Comparison of ENCODE assay signal across 14 cellular contexts in the genomic region with DNA sequence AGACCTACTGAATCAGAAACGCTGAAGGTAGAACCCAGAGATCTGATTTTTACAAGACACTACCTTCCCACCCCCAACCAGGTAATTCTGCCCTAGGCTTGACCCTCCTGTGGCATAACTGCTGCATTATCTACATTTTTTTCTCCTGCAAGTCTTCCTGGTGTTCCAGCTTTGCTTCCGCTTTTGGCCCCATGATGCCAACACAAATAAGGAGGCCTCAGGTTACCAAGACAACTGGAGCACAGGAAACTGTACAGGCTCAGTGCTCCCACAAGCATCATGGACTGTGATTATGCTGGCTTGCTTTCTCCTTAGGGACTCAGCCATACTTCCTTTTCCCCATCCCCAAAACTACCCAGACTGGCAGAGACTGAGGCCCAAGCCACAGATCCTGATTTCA. TPM values are rescaled to one million over a fixed set of nuclear protein-coding genes. Genes with fewer than 3 reads are reported as not detected.
DNase-seq lines count a peak whose midpoint lies in the region; ATAC-seq and TF ChIP-seq lines count a peak whose summit lies in the region.
"Had no signal": no experiment of that assay in that cellular context is flagged by ENCODE, and none has a peak within 500 bp of the region (broad histone marks: within the 10 kb centered on the region; RNA-seq: fewer than 3 reads in every experiment).

No MANE protein-coding gene starts in this region.

- POLR2A ChIA-PET in PC-3 (lab: Charles Lee; ENCODE audit: unreplicated experiment), result no interaction called here

- no peaks in the 10 kb centered on the region for H3K9me2 ChIP-seq in PC-3 (replicated peaks; ENCODE audit: low read length)

- no peak for ATAC-seq in PC-3

- H3K9me3 ChIP-seq in PC-3 (ENCODE audit: low read length), result no peaks in the 10 kb centered on the region
- H3K9me3 ChIP-seq: neutrophil had no signal

- H3K27ac ChIP-seq in PC-3 (ENCODE audit: low read length), result no peak overlapping the region
- H3K27ac ChIP-seq: 22Rv1, HL-60, neutrophil had no signal

- no peak overlapping the region for H3K9ac ChIP-seq in PC-3 (ENCODE audit: low read length)

- no TSS peak for BruUV-seq in PC-3 (replicated peaks; lab: Mats Ljungman, UMichigan)

- H3K36me3 ChIP-seq in PC-3 (ENCODE audit: low read depth, low read length), result no peaks in the 10 kb centered on the region
- H3K36me3 ChIP-seq: neutrophil had no signal

- CTCF ChIA-PET in PC-3 (lab: Charles Lee), result interaction anchor here (0.6 kb wide), 1 partner anchor 10 kb away, joined by 7 read pairs; no protein-coding TSS in a partner anchor

- H2AFZ ChIP-seq in PC-3 (ENCODE audit: low read length), result no peak overlapping the region

- H3K4me2 ChIP-seq in PC-3 (ENCODE audit: low read length), result no peak overlapping the region

- H3F3A ChIP-seq in PC-3 (ENCODE audit: low read length, unreplicated experiment), result no peaks in the 10 kb centered on the region

- no peaks in the 10 kb centered on the region for H4K20me1 ChIP-seq in PC-3 (ENCODE audit: low read length)

- H3K79me2 ChIP-seq in PC-3 (ENCODE audit: low read length), result peaks cover 20% of the 10 kb centered on the region

- no peaks in the 10 kb centered on the region for H3K27me3 ChIP-seq in PC-3 (ENCODE audit: low read length)
- H3K27me3 ChIP-seq: neutrophil had no signal

- intact Hi-C loops in PC-3 (cut with micrococcal nuclease), result no loop called here

- peak; percentile 59 for DNase-seq in DMS153 (lab: John Stamatoyannopoulos, UW)
- DNase-seq in DMS153 treated with DMSO at 0.1 percent for 48 hours (lab: John Stamatoyannopoulos, UW; ENCODE audit: unreplicated experiment), result no peak
- peak; percentile 36 for DNase-seq in PC-3
- peak; percentile 45 for DNase-seq in fibroblast of gingiva (ENCODE audit: low read depth)
- DNase-seq in retinal pigment epithelial cell (ENCODE audit: low read depth), result peak; percentile 52
- DNase-seq in activated CD8-positive, alpha-beta memory T cell treated with anti-CD3 and anti-CD28 coated beads, Interleukin-2, amount 50 U/mL, for 4 hours, result no peak
- DNase-seq in cerebellum (ENCODE audit: low spot score), result no peak
- DNase-seq in activated naive CD4-positive, alpha-beta T cell treated with Interleukin-2 at 50 U/mL for 16 hours, result no peak
- DNase-seq: activated CD8-positive, alpha-beta memory T cell treated with anti-CD3 and anti-CD28 coated beads, Interleukin-2, amount 50 U/mL, for 48 hours; stimulated activated CD4-positive, alpha-beta T cell treated with anti-CD3 and anti-CD28 coated beads, Interleukin-1b, Interleukin-23, amount 100 ng/mL, for 48 hours; stimulated activated naive CD4-positive, alpha-beta T cell had no signal

- peaks cover 26% of the 10 kb centered on the region for H3K4me1 ChIP-seq in PC-3 (ENCODE audit: insufficient read depth, low read length)

- H3K4me3 ChIP-seq in PC-3 (ENCODE audit: low read length), result no peak overlapping the region
- H3K4me3 ChIP-seq in retinal pigment epithelial cell (ENCODE audit: low read length), result no peak overlapping the region

- TF ChIP-seq CTCF in PC-3 (conservative IDR thresholded peaks at IDR 0.05; ENCODE audit: low read depth, low read length) (no peak), retinal pigment epithelial cell (conservative IDR thresholded peaks at IDR 0.05; ENCODE audit: low read depth, low read length) (no peak)

RNA-seq across cellular contexts. Expression of gene MSMP, which starts 6.6 kb away (rescaled TPM):
- total RNA-seq in PC-3 (2014; rRNA removed) (145 and 149 TPM in 2 replicates), cerebellum (not detected)

RNA-seq across cellular contexts. Expression of gene RGP1, which starts 11.6 kb away (rescaled TPM):
- total RNA-seq in PC-3 (2014; rRNA removed) (13.8 and 14.3 TPM in 2 replicates), cerebellum (16.4 TPM)

RNA-seq across cellular contexts. Expression of gene GBA2, which starts 11.6 kb away (rescaled TPM):
- total RNA-seq in PC-3 (2014; rRNA removed) (60.9 and 81.7 TPM in 2 replicates), cerebellum (56.0 TPM)

RNA-seq across cellular contexts. Expression of gene CREB3, which starts 28.2 kb away (rescaled TPM):
- total RNA-seq in PC-3 (2014; rRNA removed) (34.8 and 47.1 TPM in 2 replicates), cerebellum (23.5 TPM)

RNA-seq across cellular contexts. Expression of gene TLN1, which starts 28.7 kb away (rescaled TPM):
- total RNA-seq in PC-3 (2014; rRNA removed), result 118 and 153 TPM in 2 replicates
- 29.4 TPM for total RNA-seq in cerebellum

Comparison
In these comparisons a context has a peak if more than half of its experiments do, and no peak if none do; other contexts are left out.
1. DNase-seq: peak in DMS153 (single experiment), PC-3 (single experiment), fibroblast of gingiva (single experiment) and retinal pigment epithelial cell (single experiment); none in DMS153 treated with DMSO at 0.1 percent for 48 hours (single experiment), activated CD8-positive, alpha-beta memory T cell treated with anti-CD3 and anti-CD28 coated beads, Interleukin-2, amount 50 U/mL, for 4 hours (single experiment), cerebellum (single experiment) and activated naive CD4-positive, alpha-beta T cell treated with Interleukin-2 at 50 U/mL for 16 hours (single experiment).
2. RNA of gene MSMP, which starts 6.6 kb away (total RNA-seq): 145 to 149 TPM in PC-3; not detected in cerebellum (single experiment); every median in the first group is over 100 times any median in the second.